11 cellular contexts compared by ENCODE assay signal in the genomic region with DNA sequence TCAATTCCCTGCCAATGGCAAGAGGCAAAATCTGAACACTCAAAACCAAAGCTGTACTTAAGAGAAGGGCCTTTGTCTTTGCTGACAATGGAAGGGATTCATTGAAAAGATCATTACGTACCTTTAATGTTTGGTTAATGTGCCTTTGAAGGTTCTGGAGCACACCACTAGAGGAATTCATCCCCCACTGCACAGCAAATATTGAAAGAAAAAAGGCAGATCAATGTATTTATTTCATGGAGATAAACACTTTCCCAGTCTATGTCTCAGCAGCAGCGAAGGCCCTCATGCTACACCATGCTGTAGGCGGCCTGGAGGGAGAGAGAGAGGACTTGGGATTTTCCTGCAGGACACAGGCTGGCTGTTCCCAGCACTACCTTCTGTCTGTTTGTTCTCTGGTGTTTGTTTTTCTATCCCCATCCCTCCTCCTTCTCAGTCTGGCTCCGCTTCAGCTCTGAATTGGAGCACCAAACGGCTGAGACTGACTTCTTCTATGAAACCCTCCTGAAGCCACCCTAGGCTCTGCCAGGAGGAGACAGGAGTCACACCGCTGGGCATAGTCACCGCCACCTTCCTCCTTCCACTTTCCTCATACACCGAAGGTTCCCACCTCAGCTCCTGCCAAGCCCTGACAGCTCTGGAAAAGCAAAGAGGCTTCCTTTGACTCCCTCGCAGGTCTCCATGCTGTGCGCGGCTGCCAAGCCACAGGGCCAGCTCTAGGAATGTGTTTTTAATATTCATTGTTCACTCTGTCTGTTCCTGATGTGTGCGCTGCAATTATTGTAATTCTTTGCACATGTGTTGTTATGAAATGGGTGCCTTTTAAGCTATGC.
DNase-seq lines count a peak whose midpoint lies in the region; ATAC-seq and TF ChIP-seq lines count a peak whose summit lies in the region.
"Had no signal": no experiment of that assay in that cellular context is flagged by ENCODE, and none has a peak within 500 bp of the region (broad histone marks: within the 10 kb centered on the region; RNA-seq: fewer than 3 reads in every experiment).

No MANE protein-coding gene starts in this region.

- peak in 1 of 7 experiments; percentile 9 for TF ChIP-seq CTCF in body of pancreas (IDR thresholded peaks at IDR 0.05)
- TF ChIP-seq CTCF in lower lobe of right lung (IDR thresholded peaks at IDR 0.05) = no peak

- H3K4me3 ChIP-seq in body of pancreas (no peak overlapping the region), lower lobe of right lung (no peak overlapping the region)

- DNase-seq in AG20443 (ENCODE audit: low spot score) (peak; percentile 64), NCI-H2081 (lab: John Stamatoyannopoulos, UW) (peak; percentile 70 to 88), body of pancreas (peak; percentile 34 to 65 (median 52)), middle frontal gyrus (ENCODE audit: extremely low spot score, low spot score) (peak; percentile 15), NOMO-1 treated with DMSO at 0.1 percent for 48 hours (lab: John Stamatoyannopoulos, UW; ENCODE audit: unreplicated experiment) (no peak), GOT3 (lab: John Stamatoyannopoulos, UW) (no peak), lower lobe of right lung (no peak)
- DNase-seq: CD4-positive, CD25-positive, alpha-beta regulatory T cell; naive B cell; NK-92 treated with Interleukin-12 subunit alpha and Interleukin-12 subunit beta, amount 100 ng/mL, for 24 hours had no signal

- H3K27me3 ChIP-seq in body of pancreas (no peaks in the 10 kb centered on the region), lower lobe of right lung (ENCODE audit: low read depth) (no peaks in the 10 kb centered on the region)

- no peak for TF ChIP-seq POLR2A in body of pancreas (IDR thresholded peaks at IDR 0.05)

- ATAC-seq in body of pancreas (peak; percentile 77), HG03039 (IDR thresholded peaks at IDR 0.05; ENCODE audit: unreplicated experiment) (no peak), lower lobe of right lung (no peak)

- H3K4me1 ChIP-seq in body of pancreas (peaks cover 14% of the 10 kb centered on the region), lower lobe of right lung (no peaks in the 10 kb centered on the region)

- WGBS in body of pancreas, 2 donors = 23 to 28% methylated on average over 12 of the region's 12 CpGs

- H3K36me3 ChIP-seq in body of pancreas (replicated peaks in 1 of 2; ENCODE audit: insufficient read depth in 1 of 2, low read depth in 2 of 2) (no peaks in the 10 kb centered on the region), lower lobe of right lung (no peaks in the 10 kb centered on the region)

- intact Hi-C loops in body of pancreas (cut with DNase I) = no loop called here
- intact Hi-C loops in lower lobe of right lung (cut with DNase I) = no loop called here

- peak overlapping the region in 3 of 4 donors; percentile 30 to 65 (median 61) for H3K27ac ChIP-seq in body of pancreas
- H3K27ac ChIP-seq in lower lobe of right lung = no peak overlapping the region

- H3K9me3 ChIP-seq in body of pancreas (no peaks in the 10 kb centered on the region), lower lobe of right lung (no peaks in the 10 kb centered on the region)

Comparison
In these comparisons a context has a peak if more than half of its experiments do, and no peak if none do; other contexts are left out.
1. DNase-seq: peak in AG20443 (single experiment), NCI-H2081 (2 of 2), body of pancreas (4 of 4) and middle frontal gyrus (single experiment); none in NOMO-1 treated with DMSO at 0.1 percent for 48 hours (single experiment), GOT3 (single experiment) and lower lobe of right lung (single experiment).